Comparison of ENCODE assay signal across 8 cellular contexts in the genomic region with DNA sequence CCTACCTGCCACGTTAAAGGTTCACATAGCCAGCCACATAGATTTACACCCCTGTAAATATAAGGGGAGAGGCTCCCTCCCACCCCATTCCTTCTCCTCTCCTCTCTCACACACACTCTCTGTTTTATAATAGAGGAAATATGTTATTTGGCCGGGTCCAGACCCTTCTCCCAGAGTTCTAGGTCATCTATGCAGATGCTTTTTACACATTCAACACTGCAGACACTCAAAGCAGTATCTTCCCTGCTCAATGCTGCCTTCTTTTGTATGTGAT. TPM values are rescaled to one million over a fixed set of nuclear protein-coding genes. Genes with fewer than 3 reads are reported as not detected.
DNase-seq lines count a peak whose midpoint lies in the region; ATAC-seq, FAIRE-seq and TF ChIP-seq lines count a peak whose summit lies in the region.

No MANE protein-coding gene starts in this region.

- peaks cover 29% of the 10 kb centered on the region for H3K4me1 Mint-ChIP-seq in MCF 10A (ENCODE audit: insufficient read depth, unreplicated experiment)

- no peak for TF ChIP-seq POLR2A in GM12892 (IDR thresholded peaks at IDR 0.05; ENCODE audit: low read depth, low read length)

- no peaks in the 10 kb centered on the region for H3K9me3 Mint-ChIP-seq in MCF 10A (ENCODE audit: unreplicated experiment)

- no peak for FAIRE-seq in GM12892 (lab: Jason Lieb, UNC)

- TF ChIP-seq CTCF in MCF 10A (IDR thresholded peaks at IDR 0.05; ENCODE audit: unreplicated experiment) = no peak

- H3K27ac ChIP-seq in ACC112 (ENCODE audit: low read depth, low read length) (peak overlapping the region; percentile 94), HUES6 (ENCODE audit: low read depth, low read length) (no peak overlapping the region), mucosa of rectum (ENCODE audit: low read depth in 2 of 2, low read length in 2 of 2) (peak overlapping the region; percentile 93 to 98)

- H3K4me3 ChIP-seq in ACC112 (ENCODE audit: low read depth, low read length) = peak overlapping the region; percentile 94
- H3K4me3 ChIP-seq in HUES6 (ENCODE audit: low read depth, low read length) = peak overlapping the region; percentile 53
- peak overlapping the region; percentile 81 to 90 for H3K4me3 ChIP-seq in mucosa of rectum (ENCODE audit: low read length in 2 of 2)

- H3K4me1 ChIP-seq in ACC112 (ENCODE audit: control insufficient read depth, insufficient read depth, low read length, unreplicated experiment) (peaks cover 28% of the 10 kb centered on the region), HUES6 (ENCODE audit: control insufficient read depth, insufficient read depth, low read length) (peaks cover 27% of the 10 kb centered on the region), mucosa of rectum (ENCODE audit: control insufficient read depth in 2 of 2, insufficient read depth in 2 of 2, low read length in 2 of 2) (peaks cover 0 to 3% of the 10 kb centered on the region in 2 donors)

- BruUV-seq in MCF 10A (replicated peaks; lab: Mats Ljungman, UMichigan) = TSS peak; percentile 70

- peak overlapping the region; percentile 96 for H3K4me3 Mint-ChIP-seq in MCF 10A (ENCODE audit: unreplicated experiment)

- H3K27me3 Mint-ChIP-seq in MCF 10A (ENCODE audit: insufficient read depth, unreplicated experiment) = no peaks in the 10 kb centered on the region

- CTCF ChIA-PET in MCF 10A (lab: Yijun Ruan, JAX) = interaction anchor here (0.6 to 1.8 kb wide), 8 partner anchors 20 to 1586 kb away, joined by 3 to 8 read pairs (median 4); no protein-coding TSS in a partner anchor

- DNase-seq in MCF 10A (ENCODE audit: unreplicated experiment) (no peak), GM12892 (ENCODE audit: insufficient read length) (no peak)

- ATAC-seq in GM21529 (IDR thresholded peaks at IDR 0.05; ENCODE audit: unreplicated experiment) (no peak), GM21381 (IDR thresholded peaks at IDR 0.05; ENCODE audit: unreplicated experiment) (no peak), GM18873 (IDR thresholded peaks at IDR 0.05; ENCODE audit: low FRiP score, unreplicated experiment) (no peak)

- H3K9me3 ChIP-seq in HUES6 (ENCODE audit: control insufficient read depth, insufficient read depth, low read depth, low read length) (no peaks in the 10 kb centered on the region), mucosa of rectum (ENCODE audit: control insufficient read depth in 2 of 2, low read length in 2 of 2) (no peaks in the 10 kb centered on the region)

- H3K27me3 ChIP-seq in ACC112 (ENCODE audit: insufficient read depth, low read length) (no peaks in the 10 kb centered on the region), HUES6 (ENCODE audit: control insufficient read depth, insufficient read depth, low read length) (peaks cover 8% of the 10 kb centered on the region; the same call in 1 of the 2 replicates), mucosa of rectum (ENCODE audit: control insufficient read depth in 2 of 2, insufficient read depth in 2 of 2, low read length in 2 of 2) (no peaks in the 10 kb centered on the region)

- POLR2A ChIA-PET in MCF 10A (lab: Yijun Ruan, JAX) = interaction anchor here (0.7 to 3.9 kb wide), 9 partner anchors 11 to 278 kb away, joined by 3 to 40 read pairs (median 5); a partner anchor contains a TSS

- H3K27ac Mint-ChIP-seq in MCF 10A (ENCODE audit: low read depth, unreplicated experiment) = peak overlapping the region; percentile 76

- intact Hi-C loops in MCF 10A (cut with micrococcal nuclease) = loop anchor here (2.0 kb wide), 1 partner anchor 110 kb away; a partner anchor contains a TSS

- H3K9ac ChIP-seq in HUES6 (ENCODE audit: low read length) (peak overlapping the region; percentile 66), mucosa of rectum (ENCODE audit: low read depth in 1 of 2, low read length in 2 of 2) (peak overlapping the region; percentile 88)

- peak overlapping the region; percentile 78 for H2AFZ ChIP-seq in ACC112 (ENCODE audit: low read length, unreplicated experiment)

- H3K36me3 Mint-ChIP-seq in MCF 10A (ENCODE audit: insufficient read depth, unreplicated experiment) = peaks cover 6% of the 10 kb centered on the region

- H3K79me2 ChIP-seq in ACC112 (ENCODE audit: control insufficient read depth, insufficient read depth, low read length, unreplicated experiment) = peaks cover 40% of the 10 kb centered on the region

- H3K36me3 ChIP-seq in ACC112 (ENCODE audit: insufficient read depth, low read length) (no peaks in the 10 kb centered on the region; the same call in 1 of the 2 replicates), HUES6 (ENCODE audit: control insufficient read depth, insufficient read depth, low read length) (peaks cover 13% of the 10 kb centered on the region), mucosa of rectum (ENCODE audit: control insufficient read depth in 2 of 2, insufficient read depth in 2 of 2, low read length in 2 of 2) (no peaks in the 10 kb centered on the region)

RNA-seq across cellular contexts. Expression of a gene that starts 0.7 kb away (rescaled TPM):
- total RNA-seq in MCF 10A (2022) = 118 and 148 TPM in 2 replicates
- 163 TPM for polyA plus RNA-seq in GM12892 (2012; ENCODE audit: missing spikeins)
